Comparison of ENCODE assay signal across 13 cellular contexts in the genomic region with DNA sequence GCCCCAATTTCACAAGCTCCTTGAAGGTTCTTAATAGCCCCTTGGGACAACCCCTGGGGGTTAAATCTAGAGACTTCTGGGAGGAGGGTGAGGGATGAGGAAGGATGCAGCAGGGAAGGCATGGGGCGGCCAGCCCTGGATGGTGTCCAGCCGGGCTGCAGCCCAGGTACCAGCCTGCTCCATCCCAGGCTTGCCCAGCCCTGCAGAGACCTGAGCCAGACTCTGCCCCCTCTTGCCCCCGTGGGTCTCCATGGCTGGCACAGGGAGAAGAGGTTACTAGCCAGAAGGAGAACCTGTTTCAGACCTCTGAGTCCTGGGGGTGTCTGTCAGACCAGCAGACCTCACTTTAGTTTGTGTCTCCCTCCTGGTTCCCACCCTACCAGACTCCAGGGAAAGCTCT. TPM values are rescaled to one million over a fixed set of nuclear protein-coding genes. Genes with fewer than 3 reads are reported as not detected.
A peak's percentile ranks its signal among the peaks of the same experiment; 100 is the strongest.
DNase-seq lines count a peak whose midpoint lies in the region; ATAC-seq and TF ChIP-seq lines count a peak whose summit lies in the region.
"Had no signal": no experiment of that assay in that cellular context is flagged by ENCODE, and none has a peak within 500 bp of the region (broad histone marks: within the 10 kb centered on the region; RNA-seq: fewer than 3 reads in every experiment).

No MANE protein-coding gene starts in this region.

- peak overlapping the region; percentile 57 for H3K4me3 Mint-ChIP-seq in CD8-positive, alpha-beta T cell

- POLR2A ChIA-PET in CD8-positive, alpha-beta T cell (lab: Charles Lee): interaction anchor here (0.8 to 6.4 kb wide), 2 partner anchors 12 to 20 kb away, joined by 3 to 42 read pairs; a partner anchor contains a TSS

- intact Hi-C loops in CD8-positive, alpha-beta T cell (cut with DNase I, micrococcal nuclease): no loop called here

- peaks cover 94% of the 10 kb centered on the region for H3K4me1 ChIP-seq in CD8-positive, alpha-beta T cell (ENCODE audit: insufficient read depth, low read length)
- H3K4me1 ChIP-seq in Karpas-422 (ENCODE audit: low read length): peaks cover 33% of the 10 kb centered on the region
- peaks cover 28 to 42% of the 10 kb centered on the region in 2 donors for H3K4me1 ChIP-seq in neuronal stem cell (ENCODE audit: control insufficient read depth in 2 of 2, insufficient read depth in 1 of 2, low read depth in 1 of 2, low read length in 2 of 2)

- H4K20me1 ChIP-seq in Karpas-422 (ENCODE audit: insufficient read depth, low read depth, low read length): peaks cover 38% of the 10 kb centered on the region

- H4K91ac ChIP-seq in neuronal stem cell (ENCODE audit: low read depth, low read length, poor library complexity): no peak overlapping the region

- H2AFZ ChIP-seq in Karpas-422 (ENCODE audit: low read length): no peak overlapping the region
- no peak overlapping the region for H2AFZ ChIP-seq in neuronal stem cell (ENCODE audit: low read length)

- H3K4me2 ChIP-seq in Karpas-422 (ENCODE audit: low read depth, low read length, poor library complexity, severe bottlenecking) (peak overlapping the region; percentile 15), neuronal stem cell (ENCODE audit: insufficient read depth, low read length, poor library complexity, severe bottlenecking) (no peak overlapping the region)

- no peak overlapping the region for H3K23ac ChIP-seq in neuronal stem cell (ENCODE audit: low read depth, low read length, poor library complexity)

- H3K36me3 Mint-ChIP-seq in CD8-positive, alpha-beta T cell: peaks cover 32% of the 10 kb centered on the region

- no peak overlapping the region for H3K4ac ChIP-seq in neuronal stem cell (ENCODE audit: low read length)

- H3K9me3 Mint-ChIP-seq in CD8-positive, alpha-beta T cell: no peaks in the 10 kb centered on the region

- H3K4me1 Mint-ChIP-seq in CD8-positive, alpha-beta T cell (ENCODE audit: low read depth): peaks cover 92% of the 10 kb centered on the region

- H2AK5ac ChIP-seq in neuronal stem cell (ENCODE audit: low read depth, low read length): peak overlapping the region; percentile 56

- H3K9me3 ChIP-seq in CD8-positive, alpha-beta T cell (ENCODE audit: low read length): no peaks in the 10 kb centered on the region
- H3K9me3 ChIP-seq in Karpas-422 (ENCODE audit: low read length): no peaks in the 10 kb centered on the region
- no peaks in the 10 kb centered on the region for H3K9me3 ChIP-seq in neuronal stem cell (replicated peaks in 1 of 2; ENCODE audit: control insufficient read depth in 2 of 2, insufficient read depth in 1 of 2, low read depth in 1 of 2, low read length in 2 of 2)
- H3K9me3 ChIP-seq: SJSA1 had no signal

- H3K4me3 ChIP-seq in CD8-positive, alpha-beta T cell (ENCODE audit: low read depth, low read length): peak overlapping the region; percentile 11
- H3K4me3 ChIP-seq in Karpas-422 (ENCODE audit: low read length): no peak overlapping the region
- H3K4me3 ChIP-seq in neuronal stem cell (ENCODE audit: low read length in 2 of 2): no peak overlapping the region
- H3K4me3 ChIP-seq: SJSA1 had no signal

- no CpG with 5 or more reads among the region's 3 CpGs for WGBS in neuronal stem cell (ENCODE audit: extremely low coverage in 2 of 2, insufficient read length in 2 of 2, insufficient replicate concordance in 1 of 2), 2 donors

- H3K9me2 ChIP-seq in Karpas-422 (replicated peaks; ENCODE audit: insufficient read depth, low read length): no peaks in the 10 kb centered on the region

- TF ChIP-seq CTCF in CD8-positive, alpha-beta T cell (IDR thresholded peaks at IDR 0.05): no peak

- no peak overlapping the region for H3K9ac ChIP-seq in Karpas-422 (ENCODE audit: low read length)
- no peak overlapping the region for H3K9ac ChIP-seq in neuronal stem cell (ENCODE audit: low read depth, low read length, poor library complexity)

- peak overlapping the region; percentile 45 for H2BK15ac ChIP-seq in neuronal stem cell (ENCODE audit: low read length)

- peaks cover 98% of the 10 kb centered on the region for H3K79me2 ChIP-seq in Karpas-422 (ENCODE audit: low read length)

- H3K79me1 ChIP-seq in neuronal stem cell (ENCODE audit: low read depth, low read length): peaks cover 22% of the 10 kb centered on the region

- no peaks in the 10 kb centered on the region for H3K27me3 Mint-ChIP-seq in CD8-positive, alpha-beta T cell (ENCODE audit: low read depth)

- H2BK120ac ChIP-seq in neuronal stem cell (ENCODE audit: low read depth, low read length): no peak overlapping the region

- no peak overlapping the region for H2BK5ac ChIP-seq in neuronal stem cell (ENCODE audit: low read length)

- peak overlapping the region; percentile 38 for H3K27ac ChIP-seq in CD8-positive, alpha-beta T cell (ENCODE audit: low read depth, low read length)
- no peak overlapping the region for H3K27ac ChIP-seq in Karpas-422 (ENCODE audit: low read length)
- peak overlapping the region; percentile 76 for H3K27ac ChIP-seq in caudate nucleus (ENCODE audit: low read depth, low read length)
- H3K27ac ChIP-seq in neuronal stem cell (replicated peaks; ENCODE audit: low read length): no peak overlapping the region
- H3K27ac ChIP-seq: SJSA1 had no signal

- CTCF ChIA-PET in CD8-positive, alpha-beta T cell (lab: Charles Lee): interaction anchor here (0.8 to 9.1 kb wide), 6 partner anchors 11 to 99 kb away, joined by 3 to 104 read pairs (median 14); a partner anchor contains a TSS

- H2BK12ac ChIP-seq in neuronal stem cell (ENCODE audit: low read length): no peak overlapping the region

- ATAC-seq in CD8-positive, alpha-beta T cell: no peak
- ATAC-seq in GM19035 (IDR thresholded peaks at IDR 0.05; ENCODE audit: unreplicated experiment): no peak
- ATAC-seq in HG02970 (IDR thresholded peaks at IDR 0.05; ENCODE audit: low FRiP score, unreplicated experiment): no peak

- H3K27ac Mint-ChIP-seq in CD8-positive, alpha-beta T cell: peak overlapping the region; percentile 90

- H3K18ac ChIP-seq in neuronal stem cell (ENCODE audit: low read length): peak overlapping the region; percentile 66

- H4K8ac ChIP-seq in neuronal stem cell (ENCODE audit: low read depth, low read length): no peak overlapping the region

- peaks cover 5% of the 10 kb centered on the region for H3K36me3 ChIP-seq in CD8-positive, alpha-beta T cell (ENCODE audit: insufficient read depth, low read length)
- no peaks in the 10 kb centered on the region for H3K36me3 ChIP-seq in Karpas-422 (ENCODE audit: insufficient read depth, low read length)
- peaks cover 2 to 20% of the 10 kb centered on the region in 2 donors for H3K36me3 ChIP-seq in neuronal stem cell (replicated peaks in 1 of 2; ENCODE audit: control insufficient read depth in 2 of 2, insufficient read depth in 2 of 2, low read length in 2 of 2)
- H3K36me3 ChIP-seq: SJSA1 had no signal

- H3K27me3 ChIP-seq in CD8-positive, alpha-beta T cell (ENCODE audit: insufficient read depth, low read length): no peaks in the 10 kb centered on the region
- H3K27me3 ChIP-seq in Karpas-422 (ENCODE audit: low read length) (no peaks in the 10 kb centered on the region), neuronal stem cell (ENCODE audit: control insufficient read depth in 3 of 3, insufficient read depth in 3 of 3, low read depth in 1 of 3, low read length in 3 of 3) (no peaks in the 10 kb centered on the region)
- H3K27me3 ChIP-seq: SJSA1 had no signal

- peak in 1 of 7 experiments; percentile 14 for DNase-seq in CD8-positive, alpha-beta T cell
- DNase-seq in Karpas-422 (no peak), caudate nucleus (lab: John Stamatoyannopoulos, UW) (peak in 1 of 61 donors; percentile 33), neuronal stem cell (ENCODE audit: low spot score) (no peak), DMS114 treated with DMSO at 0.1 percent for 48 hours (lab: John Stamatoyannopoulos, UW; ENCODE audit: unreplicated experiment) (no peak), NCI-H187 (lab: John Stamatoyannopoulos, UW) (no peak)
- DNase-seq: activated effector memory CD4-positive, alpha-beta T cell treated with anti-CD3 and anti-CD28 coated beads, Interleukin-2, amount 50 U/mL, for 16 hours; IMR-90; NCI-H1694; NCI-H82 had no signal

- H3K14ac ChIP-seq in neuronal stem cell (ENCODE audit: low read length): no peak overlapping the region

RNA-seq across cellular contexts. Expression of a gene that starts 8.5 kb away (rescaled TPM):
- total RNA-seq in CD8-positive, alpha-beta T cell: 10 to 100 TPM; 72.5 to 73.7 TPM
- 24.4 and 38.3 TPM in 2 replicates for total RNA-seq in Karpas-422 (2014; rRNA removed; shearing (Covaris generic); ENCODE audit: low replicate concordance)
- 67.4 TPM for polyA plus RNA-seq in neuronal stem cell (2013, experiment 1 of 2)
- 67.1 TPM for polyA plus RNA-seq in neuronal stem cell (2013, experiment 2 of 2)

RNA-seq across cellular contexts. Expression of a gene that starts 19.3 kb away (rescaled TPM):
- total RNA-seq in CD8-positive, alpha-beta T cell: 10 to 100 TPM; 37.9 to 41.1 TPM
- total RNA-seq in Karpas-422 (2014; rRNA removed; shearing (Covaris generic); ENCODE audit: low replicate concordance): 25.3 and 66.8 TPM in 2 replicates
- polyA plus RNA-seq in neuronal stem cell (2013, experiment 1 of 2): 38.7 TPM
- polyA plus RNA-seq in neuronal stem cell (2013, experiment 2 of 2): 39.5 TPM

RNA-seq across cellular contexts. Expression of a gene that starts 19.8 kb away (rescaled TPM):
- total RNA-seq in CD8-positive, alpha-beta T cell: 10 to 100 TPM; 33.7 to 36.0 TPM
- 0.07 TPM in 1 of 2 replicates, not detected in the other for total RNA-seq in Karpas-422 (2014; rRNA removed; shearing (Covaris generic); ENCODE audit: low replicate concordance)
- polyA plus RNA-seq in neuronal stem cell (2013, experiment 1 of 2): 1.6 TPM
- 1.4 TPM for polyA plus RNA-seq in neuronal stem cell (2013, experiment 2 of 2)
- total RNA-seq: IMR-90 had no signal

RNA-seq across cellular contexts. Expression of a gene that starts 44.2 kb away (rescaled TPM):
- total RNA-seq in CD8-positive, alpha-beta T cell: not detected
- not detected in 2 replicates for total RNA-seq in Karpas-422 (2014; rRNA removed; shearing (Covaris generic); ENCODE audit: low replicate concordance)
- not detected for polyA plus RNA-seq in neuronal stem cell (2013, experiment 1 of 2)
- polyA plus RNA-seq in neuronal stem cell (2013, experiment 2 of 2): not detected
- total RNA-seq: IMR-90, SJSA1 had no signal
- polyA plus RNA-seq: IMR-90 had no signal

Comparison
In these comparisons a context has a peak if more than half of its experiments do, and no peak if none do; other contexts are left out.
1. H3K27ac ChIP-seq: peak in CD8-positive, alpha-beta T cell (single experiment) and caudate nucleus (single experiment); none in Karpas-422 (single experiment) and neuronal stem cell (single experiment).
2. RNA of a gene that starts 19.8 kb away (total RNA-seq): 33.7 to 36.0 TPM in CD8-positive, alpha-beta T cell; 0.07 TPM in Karpas-422; every median in the first group is over 10 times any median in the second.